In the genomic region with DNA sequence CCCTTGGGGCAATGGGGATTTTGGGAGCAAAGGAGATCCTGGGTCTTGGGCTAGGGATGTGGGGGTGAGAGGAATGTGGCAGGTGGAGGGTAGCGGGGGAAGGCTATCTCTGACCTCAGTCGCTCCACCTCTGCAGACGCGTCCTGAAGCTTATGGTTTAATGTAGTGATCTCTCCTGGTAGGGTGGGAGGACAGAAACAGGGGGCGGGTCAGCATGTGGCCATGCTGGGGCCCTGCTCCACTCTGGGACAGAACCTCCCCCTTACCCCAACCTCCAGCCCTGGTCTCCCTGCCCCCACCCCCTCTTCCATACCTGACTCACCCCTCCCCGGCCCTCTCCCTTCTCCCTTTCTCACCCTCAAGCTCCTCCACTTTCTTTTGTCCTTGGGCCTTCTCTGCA, we compare ENCODE assay signal across 11 cellular contexts. TPM values are rescaled to one million over a fixed set of nuclear protein-coding genes. Genes with fewer than 3 reads are reported as not detected.
DNase-seq lines count a peak whose midpoint lies in the region; ATAC-seq, FAIRE-seq and TF ChIP-seq lines count a peak whose summit lies in the region.
"Had no signal": no experiment of that assay in that cellular context is flagged by ENCODE, and none has a peak within 500 bp of the region (broad histone marks: within the 10 kb centered on the region; RNA-seq: fewer than 3 reads in every experiment).

No MANE protein-coding gene starts in this region.

- H3K27ac ChIP-seq in stomach (peak overlapping the region in 4 of 5 donors; percentile 82 to 91 (median 87)), pancreas (no peak overlapping the region)

- peaks cover 28% of the 10 kb centered on the region for H3K4me1 Mint-ChIP-seq in activated CD4-positive, alpha-beta T cell treated with anti-CD3 and anti-CD28 coated beads for 36 hours
- peaks cover 29% of the 10 kb centered on the region for H3K4me1 Mint-ChIP-seq in activated CD8-positive, alpha-beta T cell treated with anti-CD3 and anti-CD28 coated beads for 36 hours (ENCODE audit: low read depth)

- TF ChIP-seq CTCF in activated CD8-positive, alpha-beta T cell treated with anti-CD3 and anti-CD28 coated beads for 36 hours (IDR thresholded peaks at IDR 0.05), result no peak
- TF ChIP-seq CTCF in stomach (IDR thresholded peaks at IDR 0.05) (no peak), pancreas (IDR thresholded peaks at IDR 0.05) (no peak)

- no peak for DNase-seq in activated CD4-positive, alpha-beta T cell treated with anti-CD3 and anti-CD28 coated beads for 36 hours
- no peak for DNase-seq in activated CD4-positive, alpha-beta T cell treated with anti-CD3 and anti-CD28 coated beads for 4 hours
- peak; percentile 38 for DNase-seq in activated CD8-positive, alpha-beta T cell treated with anti-CD3 and anti-CD28 coated beads for 36 hours
- DNase-seq in iPS-NIHi11 (ENCODE audit: low spot score), result peak; percentile 55
- DNase-seq in stomach, result no peak
- no peak for DNase-seq in pancreas
- DNase-seq in DMS153 treated with DMSO at 0.1 percent for 48 hours (lab: John Stamatoyannopoulos, UW; ENCODE audit: unreplicated experiment), result no peak
- DNase-seq: activated gamma-delta T cell treated with Interleukin-2 at 50 U/mL for 16 hours had no signal

- peaks cover 7% of the 10 kb centered on the region for H3K36me3 Mint-ChIP-seq in activated CD4-positive, alpha-beta T cell treated with anti-CD3 and anti-CD28 coated beads for 36 hours (ENCODE audit: low read depth)
- H3K36me3 Mint-ChIP-seq in activated CD8-positive, alpha-beta T cell treated with anti-CD3 and anti-CD28 coated beads for 36 hours (ENCODE audit: low read depth), result peaks cover 38% of the 10 kb centered on the region

- peak overlapping the region; percentile 76 for H3K4me3 Mint-ChIP-seq in activated CD4-positive, alpha-beta T cell treated with anti-CD3 and anti-CD28 coated beads for 36 hours
- peak overlapping the region; percentile 95 for H3K4me3 Mint-ChIP-seq in activated CD8-positive, alpha-beta T cell treated with anti-CD3 and anti-CD28 coated beads for 36 hours

- WGBS in stomach, 5 donors, result 66 to 88% (median 79%) methylated on average over 2 to 6 of the region's 6 CpGs
- WGBS in pancreas, 2 donors, result 68 to 88% methylated on average over 6 of the region's 6 CpGs

- H3K27me3 ChIP-seq in stomach (peaks cover 0 to 8% (median 0%) of the 10 kb centered on the region in 3 donors), pancreas (no peaks in the 10 kb centered on the region)

- H3K36me3 ChIP-seq in stomach (peaks cover 0 to 38% (median 26%) of the 10 kb centered on the region in 4 donors), pancreas (no peaks in the 10 kb centered on the region)

- intact Hi-C loops in activated CD4-positive, alpha-beta T cell treated with anti-CD3 and anti-CD28 coated beads for 36 hours (cut with DNase I, micrococcal nuclease), result loop anchor here in 1 of 2 experiments (2.0 kb wide), 1 partner anchor 13 kb away; no protein-coding TSS in a partner anchor
- intact Hi-C loops in activated CD8-positive, alpha-beta T cell treated with anti-CD3 and anti-CD28 coated beads for 36 hours (cut with micrococcal nuclease), result loop anchor here (10.0 kb wide), 1 partner anchor 51 kb away; no protein-coding TSS in a partner anchor
- intact Hi-C loops in stomach (cut with DNase I; ENCODE audit: low total_unique reads) (no loop called here), pancreas (cut with DNase I) (no loop called here)

- TF ChIP-seq POLR2A in stomach (IDR thresholded peaks at IDR 0.05), result no peak

- peak overlapping the region; percentile 90 for H3K27ac Mint-ChIP-seq in activated CD4-positive, alpha-beta T cell treated with anti-CD3 and anti-CD28 coated beads for 36 hours
- peak overlapping the region; percentile 97 for H3K27ac Mint-ChIP-seq in activated CD8-positive, alpha-beta T cell treated with anti-CD3 and anti-CD28 coated beads for 36 hours

- H3K4me3 ChIP-seq in stomach (peak overlapping the region; percentile 37 to 61 (median 48)), pancreas (peak overlapping the region in 2 of 4 donors; percentile 34 to 40)

- CTCF ChIA-PET in activated CD4-positive, alpha-beta T cell treated with anti-CD3 and anti-CD28 coated beads for 36 hours (lab: Charles Lee), result interaction anchor here (0.6 to 1.7 kb wide), 5 partner anchors 15 to 1284 kb away, joined by 3 to 9 read pairs (median 3); a partner anchor contains a TSS
- CTCF ChIA-PET in activated CD8-positive, alpha-beta T cell treated with anti-CD3 and anti-CD28 coated beads for 36 hours (lab: Charles Lee), result interaction anchor here (0.6 to 1.4 kb wide), 4 partner anchors 9 to 37 kb away, joined by 3 to 4 read pairs (median 4); a partner anchor contains a TSS

- H3K27me3 Mint-ChIP-seq in activated CD4-positive, alpha-beta T cell treated with anti-CD3 and anti-CD28 coated beads for 36 hours, result no peaks in the 10 kb centered on the region
- no peaks in the 10 kb centered on the region for H3K27me3 Mint-ChIP-seq in activated CD8-positive, alpha-beta T cell treated with anti-CD3 and anti-CD28 coated beads for 36 hours

- peaks cover 20 to 49% (median 41%) of the 10 kb centered on the region in 4 donors for H3K4me1 ChIP-seq in stomach
- H3K4me1 ChIP-seq in pancreas, result no peaks in the 10 kb centered on the region

- no peak for TF ChIP-seq EP300 in stomach (IDR thresholded peaks at IDR 0.05)

- H3K9me3 Mint-ChIP-seq in activated CD4-positive, alpha-beta T cell treated with anti-CD3 and anti-CD28 coated beads for 36 hours (ENCODE audit: low read depth), result no peaks in the 10 kb centered on the region
- no peaks in the 10 kb centered on the region for H3K9me3 Mint-ChIP-seq in activated CD8-positive, alpha-beta T cell treated with anti-CD3 and anti-CD28 coated beads for 36 hours

- no peaks in the 10 kb centered on the region for H3K9me3 ChIP-seq in stomach
- H3K9me3 ChIP-seq in pancreas, result no peaks in the 10 kb centered on the region

- POLR2A ChIA-PET in activated CD4-positive, alpha-beta T cell treated with anti-CD3 and anti-CD28 coated beads for 36 hours (lab: Charles Lee), result no interaction called here
- POLR2A ChIA-PET in activated CD8-positive, alpha-beta T cell treated with anti-CD3 and anti-CD28 coated beads for 36 hours (lab: Charles Lee), result interaction anchor here (0.6 to 2.0 kb wide), 3 partner anchors 10 to 170 kb away, joined by 3 to 12 read pairs (median 3); a partner anchor contains a TSS

- FAIRE-seq in pancreas (lab: Jason Lieb, UNC), result no peak
- FAIRE-seq: keratinocyte had no signal

- no peak for ATAC-seq in activated CD4-positive, alpha-beta T cell treated with anti-CD3 and anti-CD28 coated beads for 36 hours
- no peak for ATAC-seq in activated CD8-positive, alpha-beta T cell treated with anti-CD3 and anti-CD28 coated beads for 36 hours
- ATAC-seq in HG03139 (IDR thresholded peaks at IDR 0.05; ENCODE audit: unreplicated experiment), result no peak
- no peak for ATAC-seq in pancreas

RNA-seq across cellular contexts. Expression of a gene that starts 1.4 kb away (rescaled TPM):
- 10 to 100 TPM; 62.0 to 70.7 TPM for total RNA-seq in activated CD4-positive, alpha-beta T cell treated with anti-CD3 and anti-CD28 coated beads for 36 hours
- 10 to 100 TPM; 89.7 to 98.4 TPM for total RNA-seq in activated CD8-positive, alpha-beta T cell treated with anti-CD3 and anti-CD28 coated beads for 36 hours
- total RNA-seq in stomach (100 to 1,000 TPM in 2 of 5 donors, 10 to 100 TPM in 2, 1 to 10 TPM in 1; 6.4 to 182 (median 38.4) TPM), pancreas (10 to 100 TPM in 4 of 6 donors, 1 to 10 TPM in 2; 3.9 to 34.6 (median 15.4) TPM)
- polyA plus RNA-seq in stomach (10 to 100 TPM; 34.4 to 68.0 (median 59.1) TPM), pancreas (10 to 100 TPM; 15.7 to 17.3 TPM)

RNA-seq across cellular contexts. Expression of a gene that starts 10.0 kb away (rescaled TPM):
- 1 to 10 TPM in 1 of 2 experiments, under 1 TPM in 1; 0.97 to 1.6 TPM for total RNA-seq in activated CD4-positive, alpha-beta T cell treated with anti-CD3 and anti-CD28 coated beads for 36 hours
- 1 to 10 TPM in 1 of 2 experiments, under 1 TPM in 1; 0.78 to 1.3 TPM for total RNA-seq in activated CD8-positive, alpha-beta T cell treated with anti-CD3 and anti-CD28 coated beads for 36 hours
- total RNA-seq in stomach (not detected), pancreas (under 1 TPM in 2 of 6 donors, not detected in 4; 0.23 to 0.56 TPM)
- polyA plus RNA-seq in stomach (not detected), pancreas (not detected)
- polyA plus RNA-seq: AG04450, keratinocyte had no signal

RNA-seq across cellular contexts. Expression of a gene that starts 15.8 kb away (rescaled TPM):
- total RNA-seq in activated CD4-positive, alpha-beta T cell treated with anti-CD3 and anti-CD28 coated beads for 36 hours, result 10 to 100 TPM; 27.6 to 32.6 TPM
- 10 to 100 TPM; 28.1 to 31.8 TPM for total RNA-seq in activated CD8-positive, alpha-beta T cell treated with anti-CD3 and anti-CD28 coated beads for 36 hours
- total RNA-seq in stomach, result 10 to 100 TPM in 4 of 5 donors, 1 to 10 TPM in 1; 9.9 to 76.3 (median 44.0) TPM
- polyA plus RNA-seq in stomach, result 10 to 100 TPM; 63.7 to 67.0 (median 66.0) TPM
- total RNA-seq in pancreas, result 10 to 100 TPM; 20.6 to 27.3 (median 23.5) TPM
- 10 to 100 TPM; 43.7 to 58.7 TPM for polyA plus RNA-seq in pancreas

RNA-seq across cellular contexts. Expression of a gene that starts 26.9 kb away (rescaled TPM):
- total RNA-seq in activated CD4-positive, alpha-beta T cell treated with anti-CD3 and anti-CD28 coated beads for 36 hours, result not detected
- total RNA-seq in activated CD8-positive, alpha-beta T cell treated with anti-CD3 and anti-CD28 coated beads for 36 hours, result not detected
- total RNA-seq in stomach (10 to 100 TPM in 4 of 5 donors, 1 to 10 TPM in 1; 5.8 to 62.2 (median 25.0) TPM), pancreas (10 to 100 TPM; 32.0 to 86.5 (median 58.4) TPM)
- polyA plus RNA-seq in stomach (10 to 100 TPM; 34.5 to 95.1 (median 48.6) TPM), pancreas (10 to 100 TPM; 70.5 to 87.6 TPM)
- polyA plus RNA-seq: AG04450, keratinocyte had no signal

RNA-seq across cellular contexts. Expression of a gene that starts 44.5 kb away (rescaled TPM):
- not detected for total RNA-seq in activated CD4-positive, alpha-beta T cell treated with anti-CD3 and anti-CD28 coated beads for 36 hours
- not detected for total RNA-seq in activated CD8-positive, alpha-beta T cell treated with anti-CD3 and anti-CD28 coated beads for 36 hours
- total RNA-seq in stomach (not detected), pancreas (under 1 TPM; 0.13 to 1.00 (median 0.46) TPM)
- polyA plus RNA-seq in stomach (under 1 TPM in 1 of 3 donors, not detected in 2; 0.20 TPM), pancreas (under 1 TPM; 0.16 to 0.42 TPM)

Comparison
In these comparisons a context has a peak if more than half of its experiments do, and no peak if none do; other contexts are left out.
1. DNase-seq: peak in activated CD8-positive, alpha-beta T cell treated with anti-CD3 and anti-CD28 coated beads for 36 hours (single experiment) and iPS-NIHi11 (single experiment); none in activated CD4-positive, alpha-beta T cell treated with anti-CD3 and anti-CD28 coated beads for 36 hours (single experiment), activated CD4-positive, alpha-beta T cell treated with anti-CD3 and anti-CD28 coated beads for 4 hours (0 of 2), stomach (single experiment), pancreas (0 of 6) and DMS153 treated with DMSO at 0.1 percent for 48 hours (single experiment).
2. H3K27ac ChIP-seq: peak in stomach (4 of 5); none in pancreas (0 of 4).